ENCODE assay signal across 1 cellular context in the genomic region with DNA sequence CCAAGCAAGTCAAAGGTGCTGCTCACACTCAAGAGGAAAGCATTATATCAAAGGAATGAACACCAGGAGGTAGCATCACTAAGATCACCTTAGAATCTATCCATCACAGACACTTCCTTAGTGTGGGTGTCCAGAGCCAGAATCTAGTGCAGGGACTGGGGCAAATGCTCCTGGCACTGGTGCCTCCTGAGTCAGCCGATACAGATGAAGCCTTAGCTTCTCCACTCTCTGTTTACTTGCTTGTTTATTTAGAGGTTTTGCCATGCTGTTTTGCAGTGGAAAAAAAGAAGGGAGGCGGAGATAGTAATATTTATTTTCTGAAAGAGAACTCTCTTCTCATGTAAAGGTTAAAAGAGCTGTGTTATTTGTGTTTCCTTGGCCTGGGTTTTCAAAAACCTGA.
TF ChIP-seq lines count a peak whose summit lies in the region.

No MANE protein-coding gene starts in this region.

TF ChIP-seq in H1, 55 proteins besides CTCF, POLR2A, EP300 and RAD21:
- TF ChIP-seq ASH2L (IDR thresholded peaks at IDR 0.05; ENCODE audit: low read length) (no peak), RNF2 (IDR thresholded peaks at IDR 0.05; ENCODE audit: borderline replicate concordance, low read depth, low read length, missing control alignments, poor library complexity, severe bottlenecking) (no peak), SP1 (IDR thresholded peaks at IDR 0.05; ENCODE audit: low read depth, low read length) (no peak), YY1 (IDR thresholded peaks at IDR 0.05; ENCODE audit: low read depth, low read length) (no peak), POLR2AphosphoS5 (IDR thresholded peaks at IDR 0.05; ENCODE audit: low read depth, low read length) (no peak), BACH1 (IDR thresholded peaks at IDR 0.05; ENCODE audit: low read length) (no peak), KDM1A (IDR thresholded peaks at IDR 0.05; ENCODE audit: borderline replicate concordance, low read length) (no peak), RXRA (IDR thresholded peaks at IDR 0.05; ENCODE audit: insufficient read depth, low read depth, low read length) (no peak), KDM5A (IDR thresholded peaks at IDR 0.05; ENCODE audit: low read length) (no peak), TCF12 (IDR thresholded peaks at IDR 0.05; ENCODE audit: low read depth, low read length) (no peak), HDAC6 (IDR thresholded peaks at IDR 0.05; ENCODE audit: low read depth, low read length) (no peak)
- TF ChIP-seq, protein P1, sequence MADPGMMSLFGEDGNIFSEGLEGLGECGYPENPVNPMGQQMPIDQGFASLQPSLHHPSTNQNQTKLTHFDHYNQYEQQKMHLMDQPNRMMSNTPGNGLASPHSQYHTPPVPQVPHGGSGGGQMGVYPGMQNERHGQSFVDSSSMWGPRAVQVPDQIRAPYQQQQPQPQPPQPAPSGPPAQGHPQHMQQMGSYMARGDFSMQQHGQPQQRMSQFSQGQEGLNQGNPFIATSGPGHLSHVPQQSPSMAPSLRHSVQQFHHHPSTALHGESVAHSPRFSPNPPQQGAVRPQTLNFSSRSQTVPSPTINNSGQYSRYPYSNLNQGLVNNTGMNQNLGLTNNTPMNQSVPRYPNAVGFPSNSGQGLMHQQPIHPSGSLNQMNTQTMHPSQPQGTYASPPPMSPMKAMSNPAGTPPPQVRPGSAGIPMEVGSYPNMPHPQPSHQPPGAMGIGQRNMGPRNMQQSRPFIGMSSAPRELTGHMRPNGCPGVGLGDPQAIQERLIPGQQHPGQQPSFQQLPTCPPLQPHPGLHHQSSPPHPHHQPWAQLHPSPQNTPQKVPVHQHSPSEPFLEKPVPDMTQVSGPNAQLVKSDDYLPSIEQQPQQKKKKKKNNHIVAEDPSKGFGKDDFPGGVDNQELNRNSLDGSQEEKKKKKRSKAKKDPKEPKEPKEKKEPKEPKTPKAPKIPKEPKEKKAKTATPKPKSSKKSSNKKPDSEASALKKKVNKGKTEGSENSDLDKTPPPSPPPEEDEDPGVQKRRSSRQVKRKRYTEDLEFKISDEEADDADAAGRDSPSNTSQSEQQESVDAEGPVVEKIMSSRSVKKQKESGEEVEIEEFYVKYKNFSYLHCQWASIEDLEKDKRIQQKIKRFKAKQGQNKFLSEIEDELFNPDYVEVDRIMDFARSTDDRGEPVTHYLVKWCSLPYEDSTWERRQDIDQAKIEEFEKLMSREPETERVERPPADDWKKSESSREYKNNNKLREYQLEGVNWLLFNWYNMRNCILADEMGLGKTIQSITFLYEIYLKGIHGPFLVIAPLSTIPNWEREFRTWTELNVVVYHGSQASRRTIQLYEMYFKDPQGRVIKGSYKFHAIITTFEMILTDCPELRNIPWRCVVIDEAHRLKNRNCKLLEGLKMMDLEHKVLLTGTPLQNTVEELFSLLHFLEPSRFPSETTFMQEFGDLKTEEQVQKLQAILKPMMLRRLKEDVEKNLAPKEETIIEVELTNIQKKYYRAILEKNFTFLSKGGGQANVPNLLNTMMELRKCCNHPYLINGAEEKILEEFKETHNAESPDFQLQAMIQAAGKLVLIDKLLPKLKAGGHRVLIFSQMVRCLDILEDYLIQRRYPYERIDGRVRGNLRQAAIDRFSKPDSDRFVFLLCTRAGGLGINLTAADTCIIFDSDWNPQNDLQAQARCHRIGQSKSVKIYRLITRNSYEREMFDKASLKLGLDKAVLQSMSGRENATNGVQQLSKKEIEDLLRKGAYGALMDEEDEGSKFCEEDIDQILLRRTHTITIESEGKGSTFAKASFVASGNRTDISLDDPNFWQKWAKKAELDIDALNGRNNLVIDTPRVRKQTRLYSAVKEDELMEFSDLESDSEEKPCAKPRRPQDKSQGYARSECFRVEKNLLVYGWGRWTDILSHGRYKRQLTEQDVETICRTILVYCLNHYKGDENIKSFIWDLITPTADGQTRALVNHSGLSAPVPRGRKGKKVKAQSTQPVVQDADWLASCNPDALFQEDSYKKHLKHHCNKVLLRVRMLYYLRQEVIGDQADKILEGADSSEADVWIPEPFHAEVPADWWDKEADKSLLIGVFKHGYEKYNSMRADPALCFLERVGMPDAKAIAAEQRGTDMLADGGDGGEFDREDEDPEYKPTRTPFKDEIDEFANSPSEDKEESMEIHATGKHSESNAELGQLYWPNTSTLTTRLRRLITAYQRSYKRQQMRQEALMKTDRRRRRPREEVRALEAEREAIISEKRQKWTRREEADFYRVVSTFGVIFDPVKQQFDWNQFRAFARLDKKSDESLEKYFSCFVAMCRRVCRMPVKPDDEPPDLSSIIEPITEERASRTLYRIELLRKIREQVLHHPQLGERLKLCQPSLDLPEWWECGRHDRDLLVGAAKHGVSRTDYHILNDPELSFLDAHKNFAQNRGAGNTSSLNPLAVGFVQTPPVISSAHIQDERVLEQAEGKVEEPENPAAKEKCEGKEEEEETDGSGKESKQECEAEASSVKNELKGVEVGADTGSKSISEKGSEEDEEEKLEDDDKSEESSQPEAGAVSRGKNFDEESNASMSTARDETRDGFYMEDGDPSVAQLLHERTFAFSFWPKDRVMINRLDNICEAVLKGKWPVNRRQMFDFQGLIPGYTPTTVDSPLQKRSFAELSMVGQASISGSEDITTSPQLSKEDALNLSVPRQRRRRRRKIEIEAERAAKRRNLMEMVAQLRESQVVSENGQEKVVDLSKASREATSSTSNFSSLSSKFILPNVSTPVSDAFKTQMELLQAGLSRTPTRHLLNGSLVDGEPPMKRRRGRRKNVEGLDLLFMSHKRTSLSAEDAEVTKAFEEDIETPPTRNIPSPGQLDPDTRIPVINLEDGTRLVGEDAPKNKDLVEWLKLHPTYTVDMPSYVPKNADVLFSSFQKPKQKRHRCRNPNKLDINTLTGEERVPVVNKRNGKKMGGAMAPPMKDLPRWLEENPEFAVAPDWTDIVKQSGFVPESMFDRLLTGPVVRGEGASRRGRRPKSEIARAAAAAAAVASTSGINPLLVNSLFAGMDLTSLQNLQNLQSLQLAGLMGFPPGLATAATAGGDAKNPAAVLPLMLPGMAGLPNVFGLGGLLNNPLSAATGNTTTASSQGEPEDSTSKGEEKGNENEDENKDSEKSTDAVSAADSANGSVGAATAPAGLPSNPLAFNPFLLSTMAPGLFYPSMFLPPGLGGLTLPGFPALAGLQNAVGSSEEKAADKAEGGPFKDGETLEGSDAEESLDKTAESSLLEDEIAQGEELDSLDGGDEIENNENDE (IDR thresholded peaks at IDR 0.05; ENCODE audit: insufficient replicate concordance, low read length), result no peak
- TF ChIP-seq, protein P2, sequence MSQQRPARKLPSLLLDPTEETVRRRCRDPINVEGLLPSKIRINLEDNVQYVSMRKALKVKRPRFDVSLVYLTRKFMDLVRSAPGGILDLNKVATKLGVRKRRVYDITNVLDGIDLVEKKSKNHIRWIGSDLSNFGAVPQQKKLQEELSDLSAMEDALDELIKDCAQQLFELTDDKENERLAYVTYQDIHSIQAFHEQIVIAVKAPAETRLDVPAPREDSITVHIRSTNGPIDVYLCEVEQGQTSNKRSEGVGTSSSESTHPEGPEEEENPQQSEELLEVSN (IDR thresholded peaks at IDR 0.05), result no peak
- TF ChIP-seq, protein P3, sequence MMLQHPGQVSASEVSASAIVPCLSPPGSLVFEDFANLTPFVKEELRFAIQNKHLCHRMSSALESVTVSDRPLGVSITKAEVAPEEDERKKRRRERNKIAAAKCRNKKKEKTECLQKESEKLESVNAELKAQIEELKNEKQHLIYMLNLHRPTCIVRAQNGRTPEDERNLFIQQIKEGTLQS (IDR thresholded peaks at IDR 0.05; ENCODE audit: insufficient read depth, low read depth, low read length), result no peak
